8 cellular contexts compared by ENCODE assay signal in genomic region chr12:120639771-120640721, GRCh38. TPM values are rescaled to one million over a fixed set of nuclear protein-coding genes. Genes with fewer than 3 reads are reported as not detected.
A peak's percentile ranks its signal among the peaks of the same experiment; 100 is the strongest.
DNase-seq lines count a peak whose midpoint lies in the region; ATAC-seq lines count a peak whose summit lies in the region.

Gene CABP1 (plus strand): TSS chr12:120640626. CDS start chr12:120640686, 60 bp downstream.

- peak; percentile 81 for ATAC-seq in HG03432 (IDR thresholded peaks at IDR 0.05; ENCODE audit: unreplicated experiment)
- peak; percentile 86 for ATAC-seq in activated naive CD8-positive, alpha-beta T cell treated with anti-CD3 and anti-CD28 coated beads, Interleukin-2, amount 50 U/mL, for 24 hours

- no peaks in the 10 kb centered on the region for H3K36me3 Mint-ChIP-seq in activated naive CD8-positive, alpha-beta T cell treated with anti-CD3 and anti-CD28 coated beads, Interleukin-2, amount 50 U/mL, for 24 hours (ENCODE audit: low read depth)
- H3K36me3 Mint-ChIP-seq in immature natural killer cell: peaks cover 0 to 4% (median 0%) of the 10 kb centered on the region in 3 donors

- peak within 1 kb of the TSS; percentile 68 for H3K4me3 Mint-ChIP-seq in activated naive CD8-positive, alpha-beta T cell treated with anti-CD3 and anti-CD28 coated beads, Interleukin-2, amount 50 U/mL, for 24 hours
- peak within 1 kb of the TSS; percentile 67 to 83 (median 80) for H3K4me3 Mint-ChIP-seq in immature natural killer cell

- H3K4me1 Mint-ChIP-seq in activated naive CD8-positive, alpha-beta T cell treated with anti-CD3 and anti-CD28 coated beads, Interleukin-2, amount 50 U/mL, for 24 hours: peaks cover 8% of the 10 kb centered on the region
- peaks cover 5% of the 10 kb centered on the region in 2 donors for H3K4me1 Mint-ChIP-seq in immature natural killer cell

- H3K27ac Mint-ChIP-seq in activated naive CD8-positive, alpha-beta T cell treated with anti-CD3 and anti-CD28 coated beads, Interleukin-2, amount 50 U/mL, for 24 hours: no peak within 1 kb of the TSS
- H3K27ac Mint-ChIP-seq in immature natural killer cell: no peak within 1 kb of the TSS

- peaks cover 38% of the 10 kb centered on the region for H3K27me3 Mint-ChIP-seq in activated naive CD8-positive, alpha-beta T cell treated with anti-CD3 and anti-CD28 coated beads, Interleukin-2, amount 50 U/mL, for 24 hours
- peaks cover 16 to 23% (median 21%) of the 10 kb centered on the region in 3 donors for H3K27me3 Mint-ChIP-seq in immature natural killer cell (ENCODE audit: low read depth in 3 of 3)

- DNase-seq in SHP77 (lab: John Stamatoyannopoulos, UW) (peak; percentile 32 to 37), SHP77 treated with DMSO at 0.1 percent for 48 hours (lab: John Stamatoyannopoulos, UW) (no peak), SW480 (ENCODE audit: low spot score) (peak; percentile 35), immature natural killer cell (peak; percentile 9 to 35 (median 18)), NCI-H446 treated with DMSO at 0.1 percent for 48 hours (lab: John Stamatoyannopoulos, UW) (no peak)
- peak; percentile 83 for DNase-seq in activated naive CD8-positive, alpha-beta T cell treated with anti-CD3 and anti-CD28 coated beads, Interleukin-2, amount 50 U/mL, for 24 hours
- DNase-seq in stimulated activated CD4-positive, alpha-beta T cell treated with anti-CD3 and anti-CD28 coated beads, TNF-alpha, amount 100 ng/mL, for 24 hours (ENCODE audit: low read depth in 3 of 3): peak; percentile 40 to 71 (median 59)

- no peaks in the 10 kb centered on the region for H3K9me3 Mint-ChIP-seq in activated naive CD8-positive, alpha-beta T cell treated with anti-CD3 and anti-CD28 coated beads, Interleukin-2, amount 50 U/mL, for 24 hours
- H3K9me3 Mint-ChIP-seq in immature natural killer cell: no peaks in the 10 kb centered on the region

RNA-seq across cellular contexts. Expression of gene CABP1, which starts in this region (rescaled TPM):
- polyA plus RNA-seq in immature natural killer cell: not detected

Comparison
In these comparisons a context has a peak if more than half of its experiments do, and no peak if none do; other contexts are left out.
1. DNase-seq: peak in SHP77 (2 of 2), SW480 (single experiment), activated naive CD8-positive, alpha-beta T cell treated with anti-CD3 and anti-CD28 coated beads, Interleukin-2, amount 50 U/mL, for 24 hours (single experiment) and stimulated activated CD4-positive, alpha-beta T cell treated with anti-CD3 and anti-CD28 coated beads, TNF-alpha, amount 100 ng/mL, for 24 hours (3 of 3); none in SHP77 treated with DMSO at 0.1 percent for 48 hours (single experiment) and NCI-H446 treated with DMSO at 0.1 percent for 48 hours (single experiment).
2. Peak in DNase-seq in immature natural killer cell; RNA of the gene not detected or under 1 TPM.